Comparison of ENCODE assay signal across 9 cellular contexts in genomic region chr11:128575174-128575955, GRCh38. TPM values are rescaled to one million over a fixed set of nuclear protein-coding genes. Genes with fewer than 3 reads are reported as not detected.
DNase-seq lines count a peak whose midpoint lies in the region; FAIRE-seq and TF ChIP-seq lines count a peak whose summit lies in the region.
"Had no signal": no experiment of that assay in that cellular context is flagged by ENCODE, and none has a peak within 500 bp of the region (broad histone marks: within the 10 kb centered on the region; RNA-seq: fewer than 3 reads in every experiment).

No MANE protein-coding gene starts in this region.

- CTCF ChIA-PET in endothelial cell of umbilical vein (lab: Charles Lee): interaction anchor here (1.0 to 2.2 kb wide), 10 partner anchors 12 to 418 kb away, joined by 3 to 9 read pairs (median 5); partner anchors contain the start of gene ETS1

- H3K9me1 ChIP-seq in endothelial cell of umbilical vein (replicated peaks; ENCODE audit: control insufficient read depth, extremely low read depth, insufficient read depth, low read length): no peaks in the 10 kb centered on the region

- no peak overlapping the region for H3K4me3 ChIP-seq in endothelial cell of umbilical vein (replicated peaks in 1 of 3; ENCODE audit: insufficient read depth in 1 of 3, low read depth in 1 of 3, low read length in 3 of 3)
- no peak overlapping the region for H3K4me3 ChIP-seq in skeletal muscle tissue (ENCODE audit: low read length in 3 of 3)
- H3K4me3 ChIP-seq: skin epidermis had no signal

- H3K79me2 ChIP-seq in endothelial cell of umbilical vein (ENCODE audit: control insufficient read depth, insufficient read depth, low read length): no peaks in the 10 kb centered on the region

- TF ChIP-seq POLR2A in endothelial cell of umbilical vein (IDR thresholded peaks at IDR 0.05; ENCODE audit: low read depth, low read length): no peak

- no peak for TF ChIP-seq CTCF in endothelial cell of umbilical vein (IDR thresholded peaks at IDR 0.05; ENCODE audit: extremely low read depth in 1 of 2, insufficient read depth in 1 of 2, low read depth in 1 of 2, low read length in 2 of 2)

- peak overlapping the region; percentile 28 for H3K9ac ChIP-seq in endothelial cell of umbilical vein (replicated peaks; ENCODE audit: extremely low read depth, insufficient read depth, low read length)
- peak overlapping the region in 1 of 3 donors; percentile 55 for H3K9ac ChIP-seq in skeletal muscle tissue (ENCODE audit: low read depth in 1 of 3, low read length in 3 of 3)

- H3K4me1 ChIP-seq in endothelial cell of umbilical vein (ENCODE audit: control insufficient read depth, extremely low read depth, insufficient read depth, low read length) (peaks cover 37% of the 10 kb centered on the region), skeletal muscle tissue (ENCODE audit: control insufficient read depth in 3 of 3, insufficient read depth in 3 of 3, low read length in 3 of 3) (peaks cover 7 to 21% (median 20%) of the 10 kb centered on the region in 3 donors)

- FAIRE-seq in GM19239 (lab: Jason Lieb, UNC) (peak; percentile 75), endothelial cell of umbilical vein (lab: Jason Lieb, UNC) (peak; percentile 42)

- TSS peak; percentile 77 for BruUV-seq in endothelial cell of umbilical vein (replicated peaks; lab: Mats Ljungman, UMichigan)

- H3K27ac ChIP-seq in endothelial cell of umbilical vein (ENCODE audit: insufficient read depth, low read depth, low read length): peak overlapping the region; percentile 84
- peak overlapping the region; percentile 33 for H3K27ac ChIP-seq in skeletal muscle tissue (ENCODE audit: low read depth, low read length)

- H3K27me3 ChIP-seq in endothelial cell of umbilical vein (ENCODE audit: control insufficient read depth in 2 of 2, insufficient read depth in 2 of 2, low read length in 2 of 2): no peaks in the 10 kb centered on the region
- H3K27me3 ChIP-seq in skeletal muscle tissue (ENCODE audit: control insufficient read depth in 3 of 3, insufficient read depth in 3 of 3, low read length in 3 of 3): peaks cover 0 to 2% (median 0%) of the 10 kb centered on the region in 3 donors

- H2AFZ ChIP-seq in endothelial cell of umbilical vein (ENCODE audit: low read depth, low read length): no peak overlapping the region

- DNase-seq in GM19239 (ENCODE audit: insufficient read length, low spot score): no peak
- peak; percentile 57 for DNase-seq in MV-4-11 (lab: John Stamatoyannopoulos, UW)
- no peak for DNase-seq in endothelial cell of umbilical vein (ENCODE audit: low read depth, low spot score)
- no peak for DNase-seq in NCI-H1930 (lab: John Stamatoyannopoulos, UW)
- DNase-seq in NCI-H146 (lab: John Stamatoyannopoulos, UW): no peak
- no peak for DNase-seq in NK-92 treated with Interleukin-12 subunit alpha and Interleukin-12 subunit beta, amount 100 ng/mL, for 24 hours (lab: John Stamatoyannopoulos, UW)
- DNase-seq: activated CD4-positive, alpha-beta memory T cell treated with anti-CD3 and anti-CD28 coated beads for 36 hours had no signal

- dilution Hi-C loops in endothelial cell of umbilical vein (cut with MboI; ENCODE audit: extremely low pct_ligation_motif_present, low sequenced_read_pairs): no loop called here

- POLR2A ChIA-PET in endothelial cell of umbilical vein (lab: Charles Lee): no interaction called here

- H3K36me3 ChIP-seq in endothelial cell of umbilical vein (ENCODE audit: control insufficient read depth in 2 of 2, extremely low read depth in 1 of 2, insufficient read depth in 2 of 2, low read length in 2 of 2) (no peaks in the 10 kb centered on the region), skeletal muscle tissue (ENCODE audit: control insufficient read depth in 3 of 3, insufficient read depth in 3 of 3, low read length in 3 of 3) (no peaks in the 10 kb centered on the region)

- intact Hi-C loops in endothelial cell of umbilical vein (cut with micrococcal nuclease): loop anchor here (1.0 kb wide), 1 partner anchor 27 kb away; no protein-coding TSS in a partner anchor

- H3K9me3 ChIP-seq in endothelial cell of umbilical vein (replicated peaks; ENCODE audit: control insufficient read depth, insufficient read depth, low read length) (no peaks in the 10 kb centered on the region), skeletal muscle tissue (ENCODE audit: control insufficient read depth in 3 of 3, low read length in 3 of 3) (no peaks in the 10 kb centered on the region)

- peak overlapping the region; percentile 68 for H3K4me2 ChIP-seq in endothelial cell of umbilical vein (ENCODE audit: insufficient read depth, low read length)

- H4K20me1 ChIP-seq in endothelial cell of umbilical vein (replicated peaks; ENCODE audit: control insufficient read depth, extremely low read depth, insufficient read depth, low read length): no peaks in the 10 kb centered on the region

TF ChIP-seq in endothelial cell of umbilical vein, 7 proteins besides CTCF, POLR2A, EP300 and RAD21:
- TF ChIP-seq, protein P1, sequence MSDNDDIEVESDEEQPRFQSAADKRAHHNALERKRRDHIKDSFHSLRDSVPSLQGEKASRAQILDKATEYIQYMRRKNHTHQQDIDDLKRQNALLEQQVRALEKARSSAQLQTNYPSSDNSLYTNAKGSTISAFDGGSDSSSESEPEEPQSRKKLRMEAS (IDR thresholded peaks at IDR 0.05; ENCODE audit: insufficient read depth, insufficient read length): no peak

RNA-seq across cellular contexts. Expression of gene ETS1, which starts 12.0 kb away (rescaled TPM):
- total RNA-seq in endothelial cell of umbilical vein (108 and 115 TPM in 2 replicates), skeletal muscle tissue (37.1 TPM)
- 26.7 and 34.2 TPM in 2 replicates for polyA plus RNA-seq in endothelial cell of umbilical vein
- polyA plus RNA-seq in endothelial cell of umbilical vein (2011; cell fraction: cytosol; rRNA removed): 33.3 and 34.2 TPM in 2 replicates
- 31.6 and 32.1 TPM in 2 replicates for polyA plus RNA-seq in endothelial cell of umbilical vein (2011; cell fraction: nucleus; rRNA removed)
- polyA plus RNA-seq in endothelial cell of umbilical vein (2012): 57.6 and 58.6 TPM in 2 replicates
- polyA minus RNA-seq in endothelial cell of umbilical vein: 66.7 and 75.6 TPM in 2 replicates
- 3.8 TPM for polyA minus RNA-seq in endothelial cell of umbilical vein (2011; cell fraction: cytosol; rRNA and poly(A)+ RNA removed)
- polyA minus RNA-seq in endothelial cell of umbilical vein (2011; cell fraction: nucleus; rRNA and poly(A)+ RNA removed): 73.3 and 89.4 TPM in 2 replicates
